8 cellular contexts compared by ENCODE assay signal in genomic region chr4:150078996-150079581, GRCh38. TPM values are rescaled to one million over a fixed set of nuclear protein-coding genes. Genes with fewer than 3 reads are reported as not detected.
DNase-seq lines count a peak whose midpoint lies in the region; ATAC-seq, FAIRE-seq and TF ChIP-seq lines count a peak whose summit lies in the region.

No MANE protein-coding gene starts in this region.

- no peaks in the 10 kb centered on the region for H3K79me2 ChIP-seq in neural progenitor cell (ENCODE audit: low read depth)

- peak in 1 of 3 donors; percentile 33 for DNase-seq in CD4-positive, CD25-positive, alpha-beta regulatory T cell
- DNase-seq in GM19239 (ENCODE audit: insufficient read length, low spot score): peak; percentile 39
- DNase-seq in LoVo (ENCODE audit: low spot score): peak; percentile 7
- peak; percentile 61 for DNase-seq in activated CD8-positive, alpha-beta memory T cell treated with anti-CD3 and anti-CD28 coated beads, Interleukin-2, amount 50 U/mL, for 48 hours
- peak in 1 of 2 donors; percentile 25 for DNase-seq in foreskin keratinocyte
- DNase-seq in neural progenitor cell (ENCODE audit: low spot score): peak; percentile 64
- no peak for DNase-seq in activated effector memory CD4-positive, alpha-beta T cell treated with Interleukin-2 at 50 U/mL for 16 hours

- H3K27ac Mint-ChIP-seq in CD4-positive, CD25-positive, alpha-beta regulatory T cell: no peak overlapping the region
- peak overlapping the region; percentile 79 for H3K27ac Mint-ChIP-seq in neural progenitor cell

- H3K9me3 ChIP-seq in CD4-positive, CD25-positive, alpha-beta regulatory T cell (ENCODE audit: control insufficient read depth in 2 of 2, low read length in 2 of 2): no peaks in the 10 kb centered on the region
- no peaks in the 10 kb centered on the region for H3K9me3 ChIP-seq in neural progenitor cell (ENCODE audit: low read depth)

- H3K4me1 ChIP-seq in CD4-positive, CD25-positive, alpha-beta regulatory T cell (ENCODE audit: control insufficient read depth, insufficient read depth, low read length, poor library complexity, severe bottlenecking): peaks cover 10% of the 10 kb centered on the region
- H3K4me1 ChIP-seq in foreskin keratinocyte: no peaks in the 10 kb centered on the region
- H3K4me1 ChIP-seq in neural progenitor cell: no peaks in the 10 kb centered on the region

- H3K27me3 ChIP-seq in CD4-positive, CD25-positive, alpha-beta regulatory T cell (ENCODE audit: control insufficient read depth, insufficient read depth, low read length): peaks cover 16% of the 10 kb centered on the region
- H3K27me3 ChIP-seq in foreskin keratinocyte (peaks cover 67% of the 10 kb centered on the region), neural progenitor cell (peaks cover 76% of the 10 kb centered on the region)

- H3K27me3 Mint-ChIP-seq in CD4-positive, CD25-positive, alpha-beta regulatory T cell: peaks cover 45% of the 10 kb centered on the region
- H3K27me3 Mint-ChIP-seq in neural progenitor cell (ENCODE audit: insufficient read depth, low read depth): peaks cover 4% of the 10 kb centered on the region

- H3K36me3 ChIP-seq in CD4-positive, CD25-positive, alpha-beta regulatory T cell (ENCODE audit: control insufficient read depth, insufficient read depth, low read length): no peaks in the 10 kb centered on the region
- no peaks in the 10 kb centered on the region for H3K36me3 ChIP-seq in neural progenitor cell

- H3F3A ChIP-seq in neural progenitor cell (ENCODE audit: low read depth): peaks cover 8% of the 10 kb centered on the region

- H3K9me3 Mint-ChIP-seq in CD4-positive, CD25-positive, alpha-beta regulatory T cell: peaks cover 0 to 18% (median 2%) of the 10 kb centered on the region in 7 donors
- H3K9me3 Mint-ChIP-seq in neural progenitor cell: peaks cover 3% of the 10 kb centered on the region

- H3K4me1 Mint-ChIP-seq in CD4-positive, CD25-positive, alpha-beta regulatory T cell: peaks cover 0 to 5% (median 0%) of the 10 kb centered on the region in 4 donors
- H3K4me1 Mint-ChIP-seq in neural progenitor cell: peaks cover 23% of the 10 kb centered on the region

- peak overlapping the region; percentile 88 for H2AFZ ChIP-seq in neural progenitor cell (replicated peaks)

- no peak overlapping the region for H3K27ac ChIP-seq in CD4-positive, CD25-positive, alpha-beta regulatory T cell (ENCODE audit: insufficient read depth, low read length, poor library complexity, severe bottlenecking)
- H3K27ac ChIP-seq in foreskin keratinocyte: no peak overlapping the region
- no peak overlapping the region for H3K27ac ChIP-seq in neural progenitor cell

- H4K20me1 ChIP-seq in neural progenitor cell (ENCODE audit: low read depth): peaks cover 16% of the 10 kb centered on the region

- ATAC-seq in CD4-positive, CD25-positive, alpha-beta regulatory T cell (ENCODE audit: low read depth in 2 of 2): peak in 1 of 2 donors; percentile 20
- peak; percentile 61 for ATAC-seq in foreskin keratinocyte
- no peak for ATAC-seq in HG02571 (IDR thresholded peaks at IDR 0.05; ENCODE audit: unreplicated experiment)

- H3K4me3 ChIP-seq in CD4-positive, CD25-positive, alpha-beta regulatory T cell (ENCODE audit: low read depth, low read length): no peak overlapping the region
- peak overlapping the region; percentile 71 for H3K4me3 ChIP-seq in neural progenitor cell

- no peak overlapping the region for H3K9ac ChIP-seq in neural progenitor cell

- TF ChIP-seq CTCF in foreskin keratinocyte (conservative IDR thresholded peaks at IDR 0.05): no peak
- TF ChIP-seq CTCF in neural progenitor cell (IDR thresholded peaks at IDR 0.05): no peak

- no peak for FAIRE-seq in GM19239 (lab: Jason Lieb, UNC)

- H3K4me2 ChIP-seq in neural progenitor cell: peak overlapping the region; percentile 85

- H3K4me3 Mint-ChIP-seq in CD4-positive, CD25-positive, alpha-beta regulatory T cell: peak overlapping the region; percentile 38 to 76 (median 54)
- peak overlapping the region; percentile 92 for H3K4me3 Mint-ChIP-seq in neural progenitor cell

- no peaks in the 10 kb centered on the region for H3K36me3 Mint-ChIP-seq in CD4-positive, CD25-positive, alpha-beta regulatory T cell
- peaks cover 11% of the 10 kb centered on the region for H3K36me3 Mint-ChIP-seq in neural progenitor cell

RNA-seq across cellular contexts. Expression of gene DCLK2, which starts 0.8 kb away (rescaled TPM):
- 0.12 TPM for total RNA-seq in CD4-positive, CD25-positive, alpha-beta regulatory T cell
- not detected for polyA plus RNA-seq in CD4-positive, CD25-positive, alpha-beta regulatory T cell
- total RNA-seq in foreskin keratinocyte: 0.07 and 0.10 TPM in 2 replicates
- polyA plus RNA-seq in foreskin keratinocyte: not detected in 2 replicates
- 7.9 and 11.7 TPM in 2 replicates for total RNA-seq in neural progenitor cell (ENCODE audit: low replicate concordance)
